In genomic region chr4:141890279-141890678, GRCh38 we compare ENCODE assay signal across 14 cellular contexts.
"Had no signal": no experiment of that assay in that cellular context is flagged by ENCODE, and none has a peak within 500 bp of the region (broad histone marks: within the 10 kb centered on the region; RNA-seq: fewer than 3 reads in every experiment).

No MANE protein-coding gene starts in this region.

- H3K27ac ChIP-seq: esophagus muscularis mucosa, foreskin keratinocyte, lower lobe of right lung, psoas muscle, sigmoid colon had no signal

- H3K27me3 ChIP-seq: esophagus muscularis mucosa, foreskin keratinocyte, sigmoid colon had no signal

- ATAC-seq: activated CD4-positive, CD25-positive, alpha-beta regulatory T cell treated with anti-CD3 and anti-CD28 coated beads, Interleukin-2, amount 50 U/mL, for 24 hours; foreskin keratinocyte; left colon; lower lobe of right lung; psoas muscle; stimulated activated naive CD8-positive, alpha-beta T cell treated with anti-CD3 and anti-CD28 coated beads, Interleukin-15, amount 100 ng/mL, for 72 hours had no signal

- H3K36me3 ChIP-seq: esophagus muscularis mucosa, lower lobe of right lung, sigmoid colon had no signal

- H3K4me3 ChIP-seq: esophagus muscularis mucosa, lower lobe of right lung, psoas muscle, sigmoid colon had no signal

- DNase-seq: activated naive CD4-positive, alpha-beta T cell treated with Interleukin-2 at 50 U/mL for 16 hours; aorta; foreskin keratinocyte; head of caudate nucleus; immature natural killer cell; left colon; lower lobe of right lung; psoas muscle; sigmoid colon; stimulated activated CD4-positive, alpha-beta T cell treated with anti-CD3 and anti-CD28 coated beads, Interleukin-1b, Interleukin-23, amount 100 ng/mL, for 48 hours; stimulated activated naive CD8-positive, alpha-beta T cell treated with anti-CD3 and anti-CD28 coated beads, Interleukin-15, amount 100 ng/mL, for 72 hours; T-helper 2 cell had no signal

- H3K4me1 ChIP-seq: esophagus muscularis mucosa, foreskin keratinocyte, lower lobe of right lung, psoas muscle, sigmoid colon had no signal

- H3K9me3 ChIP-seq: esophagus muscularis mucosa, lower lobe of right lung, psoas muscle, sigmoid colon had no signal
